ENCODE assay signal across 14 cellular contexts in the genomic region with DNA sequence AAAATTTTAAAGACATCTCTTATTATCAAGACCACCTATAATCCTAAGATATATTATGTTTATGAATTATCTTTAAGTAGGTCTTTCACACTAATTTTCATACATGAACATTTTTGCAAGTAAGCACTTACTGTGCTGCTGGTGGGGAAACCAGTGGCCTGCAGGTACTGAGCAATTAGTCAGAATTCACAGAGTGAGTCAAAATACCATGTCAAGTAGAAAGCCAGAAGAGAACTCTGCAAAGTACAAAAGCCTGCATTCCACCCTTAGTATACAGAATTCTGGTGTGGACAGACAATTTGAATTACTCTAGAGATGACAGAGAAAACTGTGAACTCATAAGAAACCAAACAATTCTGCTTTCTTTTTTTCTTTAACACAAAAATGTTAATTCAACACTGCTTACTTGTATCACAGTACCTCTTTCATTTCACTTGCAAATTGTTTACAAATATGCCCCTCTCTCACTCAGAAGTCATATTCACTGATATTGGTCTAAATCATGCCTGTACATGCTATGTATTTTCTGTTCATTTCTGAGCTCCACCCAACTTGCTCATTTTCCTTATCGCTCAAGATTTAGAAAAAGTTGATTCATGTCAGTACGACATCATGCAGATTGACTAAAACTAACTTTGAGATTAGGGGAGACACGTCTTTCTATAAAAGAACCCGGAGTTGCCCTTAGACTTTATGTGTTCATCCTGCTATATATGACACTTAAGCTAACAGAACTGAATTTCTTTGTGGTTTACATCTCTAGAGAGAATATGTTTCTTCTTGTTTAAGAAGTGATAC.
A peak's percentile ranks its signal among the peaks of the same experiment; 100 is the strongest.
DNase-seq lines count a peak whose midpoint lies in the region; ATAC-seq and TF ChIP-seq lines count a peak whose summit lies in the region.
"Had no signal": no experiment of that assay in that cellular context is flagged by ENCODE, and none has a peak within 500 bp of the region (broad histone marks: within the 10 kb centered on the region; RNA-seq: fewer than 3 reads in every experiment).

No MANE protein-coding gene starts in this region.

- DNase-seq in activated CD8-positive, alpha-beta memory T cell treated with anti-CD3 and anti-CD28 coated beads, Interleukin-2, amount 10 ng/mL, durations not matched to agents 7 days and 5 days = no peak
- no peak for DNase-seq in activated CD8-positive, alpha-beta memory T cell treated with anti-CD3 and anti-CD28 coated beads, Interleukin-2, amount 50 U/mL, for 4 hours
- DNase-seq in T-cell (no peak), NCI-H1930 (lab: John Stamatoyannopoulos, UW) (no peak), osteocyte (ENCODE audit: extremely low spot score, unreplicated experiment) (no peak), erythroblast (lab: John Stamatoyannopoulos, UW) (no peak)
- DNase-seq: H7, KG1, NCI-H446 treated with DMSO at 0.1 percent for 48 hours, SK-N-SH, small intestine had no signal

- H3K36me3 Mint-ChIP-seq in activated CD8-positive, alpha-beta memory T cell treated with anti-CD3 and anti-CD28 coated beads, Interleukin-2, amount 10 ng/mL, durations not matched to agents 7 days and 5 days = peaks cover 3% of the 10 kb centered on the region
- no peaks in the 10 kb centered on the region for H3K36me3 Mint-ChIP-seq in T-cell
- peaks cover 10% of the 10 kb centered on the region for H3K36me3 Mint-ChIP-seq in osteocyte (ENCODE audit: unreplicated experiment)

- ATAC-seq in activated CD8-positive, alpha-beta memory T cell treated with anti-CD3 and anti-CD28 coated beads, Interleukin-2, amount 10 ng/mL, durations not matched to agents 7 days and 5 days = peak; percentile 60
- ATAC-seq in HG02623 (IDR thresholded peaks at IDR 0.05; ENCODE audit: unreplicated experiment) (peak; percentile 51), T-cell (replicated peaks in 1 of 4) (no peak)

- TF ChIP-seq POLR2A in erythroblast (IDR thresholded peaks at IDR 0.05; ENCODE audit: low read length) = no peak

- H3K27me3 ChIP-seq in parathyroid adenoma (ENCODE audit: control insufficient read depth, insufficient read depth, low read length) = no peaks in the 10 kb centered on the region

- POLR2A ChIA-PET in T-cell (lab: Charles Lee) = interaction anchor here in 1 of 2 donors (0.5 to 1.1 kb wide), 2 partner anchors 11 to 250 kb away, joined by 3 to 12 read pairs; no protein-coding TSS in a partner anchor

- H3K36me3 ChIP-seq in parathyroid adenoma (ENCODE audit: control insufficient read depth, insufficient read depth, low read length) = no peaks in the 10 kb centered on the region

- no peak overlapping the region for H3K4me3 ChIP-seq in parathyroid adenoma (ENCODE audit: low read depth, low read length)
- H3K4me3 ChIP-seq: coronary artery had no signal

- H3K4me3 Mint-ChIP-seq in activated CD8-positive, alpha-beta memory T cell treated with anti-CD3 and anti-CD28 coated beads, Interleukin-2, amount 10 ng/mL, durations not matched to agents 7 days and 5 days = no peak overlapping the region
- H3K4me3 Mint-ChIP-seq in T-cell = no peak overlapping the region
- no peak overlapping the region for H3K4me3 Mint-ChIP-seq in osteocyte (ENCODE audit: unreplicated experiment)

- no peaks in the 10 kb centered on the region for H3K9me3 ChIP-seq in parathyroid adenoma (ENCODE audit: control insufficient read depth, low read length)
- H3K9me3 ChIP-seq: SK-N-SH had no signal

- no peaks in the 10 kb centered on the region for H3K9me3 Mint-ChIP-seq in activated CD8-positive, alpha-beta memory T cell treated with anti-CD3 and anti-CD28 coated beads, Interleukin-2, amount 10 ng/mL, durations not matched to agents 7 days and 5 days (ENCODE audit: low read depth)
- H3K9me3 Mint-ChIP-seq in T-cell (no peaks in the 10 kb centered on the region), osteocyte (ENCODE audit: unreplicated experiment) (no peaks in the 10 kb centered on the region)

- no peak overlapping the region for H3K9ac ChIP-seq in parathyroid adenoma
- H3K9ac ChIP-seq: SK-N-SH had no signal

- H3K27ac Mint-ChIP-seq in activated CD8-positive, alpha-beta memory T cell treated with anti-CD3 and anti-CD28 coated beads, Interleukin-2, amount 10 ng/mL, durations not matched to agents 7 days and 5 days = peak overlapping the region; percentile 54
- peak overlapping the region; percentile 3 to 13 for H3K27ac Mint-ChIP-seq in T-cell
- H3K27ac Mint-ChIP-seq in osteocyte (ENCODE audit: unreplicated experiment) = no peak overlapping the region

- no peak overlapping the region for H3K4me2 ChIP-seq in parathyroid adenoma (ENCODE audit: low read length)
- H3K4me2 ChIP-seq: SK-N-SH had no signal

- H3K4me1 Mint-ChIP-seq in activated CD8-positive, alpha-beta memory T cell treated with anti-CD3 and anti-CD28 coated beads, Interleukin-2, amount 10 ng/mL, durations not matched to agents 7 days and 5 days = peaks cover 13% of the 10 kb centered on the region
- H3K4me1 Mint-ChIP-seq in T-cell = peaks cover 11 to 21% (median 11%) of the 10 kb centered on the region in 3 donors
- peaks cover 26% of the 10 kb centered on the region for H3K4me1 Mint-ChIP-seq in osteocyte (ENCODE audit: unreplicated experiment)

- CTCF ChIA-PET in activated CD8-positive, alpha-beta memory T cell treated with anti-CD3 and anti-CD28 coated beads, Interleukin-2, amount 10 ng/mL, durations not matched to agents 7 days and 5 days (lab: Charles Lee) = no interaction called here
- CTCF ChIA-PET in T-cell (lab: Charles Lee) = interaction anchor here (0.6 to 1.5 kb wide), 2 partner anchors 11 to 149 kb away, joined by 3 to 4 read pairs; no protein-coding TSS in a partner anchor

- TF ChIP-seq CTCF in parathyroid adenoma (IDR thresholded peaks at IDR 0.05) (no peak), osteocyte (IDR thresholded peaks at IDR 0.05) (no peak)

- H3K27me3 Mint-ChIP-seq in activated CD8-positive, alpha-beta memory T cell treated with anti-CD3 and anti-CD28 coated beads, Interleukin-2, amount 10 ng/mL, durations not matched to agents 7 days and 5 days = no peaks in the 10 kb centered on the region
- H3K27me3 Mint-ChIP-seq in T-cell (no peaks in the 10 kb centered on the region), osteocyte (ENCODE audit: unreplicated experiment) (no peaks in the 10 kb centered on the region)

- peaks cover 17% of the 10 kb centered on the region for H3K4me1 ChIP-seq in parathyroid adenoma

- H3K27ac ChIP-seq in parathyroid adenoma = no peak overlapping the region
- H3K27ac ChIP-seq: coronary artery had no signal

- no peaks in the 10 kb centered on the region for H3K79me2 ChIP-seq in parathyroid adenoma

- peak overlapping the region; percentile 25 for H2AFZ ChIP-seq in parathyroid adenoma

Comparison
In these comparisons a context has a peak if more than half of its experiments do, and no peak if none do; other contexts are left out.
1. ATAC-seq: peak in activated CD8-positive, alpha-beta memory T cell treated with anti-CD3 and anti-CD28 coated beads, Interleukin-2, amount 10 ng/mL, durations not matched to agents 7 days and 5 days (single experiment) and HG02623 (single experiment); none in T-cell (0 of 4).